ENCODE assay signal across 16 cellular contexts in the genomic region with DNA sequence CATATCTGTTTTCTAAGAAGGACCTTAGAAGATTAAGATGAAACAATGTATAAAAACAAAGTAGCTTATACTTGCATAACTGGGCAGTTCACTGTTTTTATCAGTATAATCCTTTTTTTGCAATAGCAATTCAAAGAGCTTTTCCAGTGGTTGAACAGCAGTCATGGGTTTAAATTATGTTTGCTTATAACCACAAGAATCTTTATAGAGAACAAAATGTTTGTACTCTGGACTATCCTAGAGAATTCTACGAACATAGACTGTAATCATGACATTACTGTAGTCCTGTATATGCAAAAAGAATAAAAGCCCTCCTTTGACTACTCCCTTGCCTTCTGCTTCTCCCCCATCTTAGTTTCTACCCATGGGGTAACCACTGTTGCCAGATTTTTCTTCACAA. TPM values are rescaled to one million over a fixed set of nuclear protein-coding genes. Genes with fewer than 3 reads are reported as not detected.
DNase-seq lines count a peak whose midpoint lies in the region; ATAC-seq and TF ChIP-seq lines count a peak whose summit lies in the region.
"Had no signal": no experiment of that assay in that cellular context is flagged by ENCODE, and none has a peak within 500 bp of the region (broad histone marks: within the 10 kb centered on the region; RNA-seq: fewer than 3 reads in every experiment).

No MANE protein-coding gene starts in this region.

- H2AFZ ChIP-seq in IMR-90 (replicated peaks; ENCODE audit: low read length, poor library complexity) = no peak overlapping the region

- BruUV-seq in IMR-90 (replicated peaks; lab: Mats Ljungman, UMichigan) = no TSS peak

- no peak overlapping the region for H2BK20ac ChIP-seq in IMR-90 (ENCODE audit: low read depth, low read length)

- H3K36me3 ChIP-seq in IMR-90 (ENCODE audit: control insufficient read depth, insufficient read depth, low read length) (peaks cover 7% of the 10 kb centered on the region), skeletal muscle satellite cell (ENCODE audit: insufficient read depth, low read length) (peaks cover 9% of the 10 kb centered on the region)

- H4K91ac ChIP-seq in IMR-90 (ENCODE audit: insufficient read depth, low read depth, low read length) = no peak overlapping the region

- H3K4me2 ChIP-seq in IMR-90 (ENCODE audit: low read depth, low read length) (no peak overlapping the region), skeletal muscle satellite cell (ENCODE audit: low read length) (peak overlapping the region; percentile 70)
- H3K4me2 ChIP-seq: BLaER1 had no signal

- H2BK15ac ChIP-seq in IMR-90 (ENCODE audit: low read depth, low read length) = no peak overlapping the region

- WGBS in IMR-90 (ENCODE audit: extremely low coverage in 2 of 2, insufficient read length in 1 of 2), 2 experiments = no CpG with 5 or more reads among the region's 1 CpG
- WGBS in lower leg skin, 2 donors = 84 to 91% methylated on average over 1 of the region's 1 CpG

- TF ChIP-seq POLR2A in IMR-90 (IDR thresholded peaks at IDR 0.05; ENCODE audit: low read depth, low read length) (no peak), lower leg skin (IDR thresholded peaks at IDR 0.05) (no peak)

- no peaks in the 10 kb centered on the region for H4K20me1 ChIP-seq in IMR-90 (ENCODE audit: insufficient read depth, low read length)
- H4K20me1 ChIP-seq: BLaER1 had no signal

- no peak overlapping the region for H2BK5ac ChIP-seq in IMR-90 (ENCODE audit: low read depth, low read length, poor library complexity, severe bottlenecking)

- peaks cover 12 to 52% of the 10 kb centered on the region in 2 experiments for H3K79me1 ChIP-seq in IMR-90 (ENCODE audit: low read depth in 1 of 2, low read length in 2 of 2)

- ATAC-seq in IMR-90 (ENCODE audit: low read depth) = peak; percentile 33; the same call in 1 of the 2 replicates
- ATAC-seq: activated CD4-positive, alpha-beta T cell treated with anti-CD3 and anti-CD28 coated beads for 36 hours had no signal

- in situ Hi-C loops in IMR-90 (cut with MboI; ENCODE audit: low sequenced_read_pairs) = no loop called here

- no peaks in the 10 kb centered on the region for H3K9me3 Mint-ChIP-seq in activated CD4-positive, alpha-beta memory T cell treated with anti-CD3 and anti-CD28 coated beads for 36 hours
- H3K9me3 Mint-ChIP-seq: activated naive CD8-positive, alpha-beta T cell treated with anti-CD3 and anti-CD28 coated beads for 36 hours had no signal

- POLR2A ChIA-PET in IMR-90 (lab: Charles Lee; ENCODE audit: unreplicated experiment) = no interaction called here
- POLR2A ChIA-PET in activated CD4-positive, alpha-beta memory T cell treated with anti-CD3 and anti-CD28 coated beads for 36 hours (lab: Charles Lee) = interaction anchor here (1.5 kb wide), 1 partner anchor 69 kb away, joined by 3 read pairs; the partner anchor contains the start of gene SRP54

- DNase-seq in IMR-90 (peak; percentile 24), amniotic epithelial cell (ENCODE audit: low read depth) (peak; percentile 96), foreskin melanocyte (peak; percentile 68), lower leg skin (ENCODE audit: low spot score in 2 of 2) (no peak), NOMO-1 treated with dmso at 0.1 percent for 144 hours (lab: John Stamatoyannopoulos, UW; ENCODE audit: unreplicated experiment) (no peak)
- no peak for DNase-seq in activated CD4-positive, alpha-beta T cell treated with anti-CD3 and anti-CD28 coated beads for 4 hours
- no peak for DNase-seq in activated CD4-positive, alpha-beta memory T cell treated with anti-CD3 and anti-CD28 coated beads for 36 hours
- DNase-seq: activated CD4-positive, alpha-beta T cell treated with anti-CD3 and anti-CD28 coated beads for 36 hours; activated naive CD8-positive, alpha-beta T cell treated with anti-CD3 and anti-CD28 coated beads for 36 hours; activated T-cell treated with anti-CD3 and anti-CD28 coated beads, Interleukin-2, amount 50 U/mL, for 1 hour; hippocampal formation; NCI-H1092 treated with DMSO at 0.1 percent for 48 hours; Right ventricle myocardium superior; T-helper 9 cell had no signal

- H3K9ac ChIP-seq in IMR-90 (ENCODE audit: low read depth, low read length) = no peak overlapping the region
- H3K9ac ChIP-seq in skeletal muscle satellite cell (ENCODE audit: low read depth, low read length) = peak overlapping the region; percentile 77
- H3K9ac ChIP-seq: BLaER1 had no signal

- no peak overlapping the region for H3K27ac ChIP-seq in IMR-90 (ENCODE audit: insufficient read depth, low read length)
- H3K27ac ChIP-seq: BLaER1 had no signal

- H2AK9ac ChIP-seq in IMR-90 (replicated peaks; ENCODE audit: low read depth, low read length, poor library complexity) = no peak overlapping the region

- H3K36me3 Mint-ChIP-seq in activated CD4-positive, alpha-beta memory T cell treated with anti-CD3 and anti-CD28 coated beads for 36 hours = peaks cover 14% of the 10 kb centered on the region

- no peak overlapping the region for H3K4ac ChIP-seq in IMR-90 (ENCODE audit: low read depth, low read length)

- dilution Hi-C loops in IMR-90 (cut with HindIII; ENCODE audit: low sequenced_read_pairs, unreplicated experiment) = no loop called here

- no peak overlapping the region for H2AK5ac ChIP-seq in IMR-90 (ENCODE audit: low read depth, low read length)

- no peak overlapping the region for H3K4me3 Mint-ChIP-seq in activated CD4-positive, alpha-beta memory T cell treated with anti-CD3 and anti-CD28 coated beads for 36 hours
- H3K4me3 Mint-ChIP-seq: activated CD4-positive, alpha-beta T cell treated with anti-CD3 and anti-CD28 coated beads for 36 hours; activated naive CD8-positive, alpha-beta T cell treated with anti-CD3 and anti-CD28 coated beads for 36 hours had no signal

- H3K9me1 ChIP-seq in IMR-90 (ENCODE audit: insufficient read depth, low read length) = peaks cover 4% of the 10 kb centered on the region; the same call in 1 of the 2 replicates

- H4K5ac ChIP-seq in IMR-90 (ENCODE audit: low read depth, low read length) = no peak overlapping the region

- no peak overlapping the region for H4K8ac ChIP-seq in IMR-90 (ENCODE audit: low read depth in 2 of 2, low read length in 2 of 2)

- H3K23ac ChIP-seq in IMR-90 (ENCODE audit: low read depth, low read length) = no peak overlapping the region

- H3K4me1 ChIP-seq in IMR-90 (ENCODE audit: control insufficient read depth, insufficient read depth, low read length) = peaks cover 2% of the 10 kb centered on the region; the same call in 1 of the 2 replicates
- peaks cover 28% of the 10 kb centered on the region for H3K4me1 ChIP-seq in skeletal muscle satellite cell (ENCODE audit: control insufficient read depth, insufficient read depth, low read length)

- H3K4me1 Mint-ChIP-seq in activated CD4-positive, alpha-beta memory T cell treated with anti-CD3 and anti-CD28 coated beads for 36 hours (ENCODE audit: low read depth) = peaks cover 26% of the 10 kb centered on the region

- TF ChIP-seq RAD21 in IMR-90 (IDR thresholded peaks at IDR 0.05; ENCODE audit: low read length) = no peak

- H3K9me3 ChIP-seq in IMR-90 (ENCODE audit: control insufficient read depth, insufficient read depth, low read length) (no peaks in the 10 kb centered on the region), skeletal muscle satellite cell (replicated peaks; ENCODE audit: low read length) (no peaks in the 10 kb centered on the region)
- H3K9me3 ChIP-seq: BLaER1 had no signal

- no peak overlapping the region for H3K56ac ChIP-seq in IMR-90 (ENCODE audit: extremely low read depth, insufficient read depth, low read length)

- no peak overlapping the region for H3K4me3 ChIP-seq in IMR-90 (ENCODE audit: insufficient read depth, low read depth, low read length)
- H3K4me3 ChIP-seq in skeletal muscle satellite cell (ENCODE audit: low read length) = peak overlapping the region; percentile 44
- H3K4me3 ChIP-seq in lower leg skin (ENCODE audit: low read depth, poor library complexity, severe bottlenecking) = no peak overlapping the region
- H3K4me3 ChIP-seq: BLaER1 had no signal

- H2BK120ac ChIP-seq in IMR-90 (ENCODE audit: low read depth, low read length) = no peak overlapping the region

- intact Hi-C loops in IMR-90 (cut with micrococcal nuclease) = no loop called here
- intact Hi-C loops in lower leg skin (cut with DNase I; ENCODE audit: low total_unique reads) = no loop called here
- intact Hi-C loops in activated CD4-positive, alpha-beta memory T cell treated with anti-CD3 and anti-CD28 coated beads for 36 hours (cut with micrococcal nuclease) = no loop called here

- H3K27ac Mint-ChIP-seq in activated CD4-positive, alpha-beta memory T cell treated with anti-CD3 and anti-CD28 coated beads for 36 hours = no peak overlapping the region
- H3K27ac Mint-ChIP-seq: activated CD4-positive, alpha-beta T cell treated with anti-CD3 and anti-CD28 coated beads for 36 hours; activated naive CD8-positive, alpha-beta T cell treated with anti-CD3 and anti-CD28 coated beads for 36 hours had no signal

- no peak overlapping the region for H3K18ac ChIP-seq in IMR-90 (ENCODE audit: low read depth, low read length)

- H3K14ac ChIP-seq in IMR-90 (replicated peaks; ENCODE audit: low read depth, low read length) = no peak overlapping the region

- H3K27me3 Mint-ChIP-seq in activated CD4-positive, alpha-beta memory T cell treated with anti-CD3 and anti-CD28 coated beads for 36 hours = no peaks in the 10 kb centered on the region
- H3K27me3 Mint-ChIP-seq: activated CD4-positive, alpha-beta T cell treated with anti-CD3 and anti-CD28 coated beads for 36 hours; activated naive CD8-positive, alpha-beta T cell treated with anti-CD3 and anti-CD28 coated beads for 36 hours had no signal

- no peak for TF ChIP-seq CTCF in IMR-90 (conservative IDR thresholded peaks at IDR 0.05; ENCODE audit: low read depth, low read length)
- TF ChIP-seq CTCF in lower leg skin (IDR thresholded peaks at IDR 0.05) = no peak

- CTCF ChIA-PET in IMR-90 (lab: Yijun Ruan, JAX) = no interaction called here
- CTCF ChIA-PET in activated CD4-positive, alpha-beta memory T cell treated with anti-CD3 and anti-CD28 coated beads for 36 hours (lab: Charles Lee) = interaction anchor here (0.6 kb wide), 1 partner anchor 261 kb away, joined by 3 read pairs; no protein-coding TSS in a partner anchor

- H3K27me3 ChIP-seq in IMR-90 (ENCODE audit: control insufficient read depth, insufficient read depth, low read length) (no peaks in the 10 kb centered on the region), skeletal muscle satellite cell (ENCODE audit: control insufficient read depth, insufficient read depth, low read length) (no peaks in the 10 kb centered on the region)
- H3K27me3 ChIP-seq: BLaER1 had no signal

TF ChIP-seq in IMR-90, 13 proteins besides CTCF, POLR2A, EP300 and RAD21:
- no peak for TF ChIP-seq MAZ (IDR thresholded peaks at IDR 0.05; ENCODE audit: borderline replicate concordance, low read depth, low read length)

RNA-seq across cellular contexts. Expression of gene FAM177A1, which starts 5.7 kb away (rescaled TPM):
- 18.5 and 35.8 TPM in 2 replicates for total RNA-seq in IMR-90 (2012; rRNA removed)
- polyA plus RNA-seq in IMR-90 (2012; rRNA removed) = 29.4 and 33.4 TPM in 2 replicates
- polyA plus RNA-seq in IMR-90 (2012; cell fraction: cytosol; rRNA removed) = 13.2 and 22.8 TPM in 2 replicates
- 6.0 and 19.0 TPM in 2 replicates for polyA plus RNA-seq in IMR-90 (2012; cell fraction: nucleus; rRNA removed; ENCODE audit: low replicate concordance)
- total RNA-seq in skeletal muscle satellite cell (2012; rRNA removed) = 25.6 and 41.7 TPM in 2 replicates
- total RNA-seq in lower leg skin = 10 to 100 TPM; 38.8 to 51.5 (median 47.7) TPM
- total RNA-seq in activated CD4-positive, alpha-beta memory T cell treated with anti-CD3 and anti-CD28 coated beads for 36 hours = 10 to 100 TPM; 48.8 to 56.8 TPM

Comparison
In these comparisons a context has a peak if more than half of its experiments do, and no peak if none do; other contexts are left out.
1. DNase-seq: peak in IMR-90 (single experiment), amniotic epithelial cell (single experiment) and foreskin melanocyte (single experiment); none in lower leg skin (0 of 2), activated CD4-positive, alpha-beta T cell treated with anti-CD3 and anti-CD28 coated beads for 4 hours (0 of 2), activated CD4-positive, alpha-beta memory T cell treated with anti-CD3 and anti-CD28 coated beads for 36 hours (single experiment) and NOMO-1 treated with dmso at 0.1 percent for 144 hours (single experiment).